18 cellular contexts compared by ENCODE assay signal in the genomic region with DNA sequence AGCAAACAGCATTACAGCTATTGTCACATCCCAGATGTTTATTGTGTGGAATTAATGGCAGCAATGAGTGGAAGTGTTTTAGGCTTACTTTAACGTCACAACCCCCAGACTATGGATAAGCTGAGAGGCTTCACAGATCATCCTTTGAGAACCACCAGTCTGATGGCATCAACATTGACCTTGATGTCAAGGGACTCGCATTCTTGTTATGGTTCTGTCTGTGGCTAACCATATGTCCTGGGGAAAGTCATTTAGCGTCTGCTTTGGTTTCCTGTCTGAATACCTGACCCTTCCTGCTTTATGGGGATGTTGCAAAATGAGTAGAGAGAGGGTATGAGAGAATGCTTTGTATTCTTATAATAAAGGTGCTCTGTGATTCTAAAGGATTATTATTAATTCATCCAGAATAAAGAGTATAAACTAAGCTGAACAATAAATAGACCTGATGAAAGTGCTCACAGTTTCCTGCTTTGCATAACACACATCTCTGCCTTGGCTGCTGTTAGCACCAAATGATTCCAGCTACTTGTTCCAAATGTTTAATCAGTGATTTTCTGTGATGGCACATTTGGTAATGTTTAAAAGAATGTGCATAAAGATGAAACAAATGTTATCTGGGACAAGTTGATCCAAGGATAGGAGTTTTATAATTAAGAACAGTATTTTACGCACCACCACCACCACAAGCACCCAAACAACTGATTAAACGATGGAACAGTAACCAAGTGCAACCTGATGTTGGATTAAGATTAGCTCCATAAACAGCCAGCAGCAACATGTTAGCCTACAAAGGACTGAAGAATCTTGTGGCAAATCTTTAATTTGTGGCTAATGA.
DNase-seq lines count a peak whose midpoint lies in the region; ATAC-seq, FAIRE-seq and TF ChIP-seq lines count a peak whose summit lies in the region.
"Had no signal": no experiment of that assay in that cellular context is flagged by ENCODE, and none has a peak within 500 bp of the region (broad histone marks: within the 10 kb centered on the region; RNA-seq: fewer than 3 reads in every experiment).

No MANE protein-coding gene starts in this region.

- H3K9me3 ChIP-seq in mucosa of descending colon, result no peaks in the 10 kb centered on the region
- H3K9me3 ChIP-seq: left ventricle myocardium inferior, neutrophil, Peyer's patch, upper lobe of right lung had no signal

- TF ChIP-seq CTCF in mucosa of descending colon (IDR thresholded peaks at IDR 0.05), result no peak

- H3K4me3 ChIP-seq in mucosa of descending colon, result no peak overlapping the region
- H3K4me3 ChIP-seq: coronary artery, left ventricle myocardium inferior, Peyer's patch, upper lobe of right lung had no signal

- no peaks in the 10 kb centered on the region for H3K36me3 ChIP-seq in mucosa of descending colon (ENCODE audit: low read depth)
- H3K36me3 ChIP-seq: left ventricle myocardium inferior, neutrophil, Peyer's patch, upper lobe of right lung had no signal

- DNase-seq in COLO829 (ENCODE audit: low spot score) (peak; percentile 58), NCI-H1048 (lab: John Stamatoyannopoulos, UW) (peak; percentile 60), dermis blood vessel endothelial cell (peak; percentile 23), mucosa of descending colon (no peak), SIG-M5 treated with dmso at 0.1 percent for 504 hours (lab: John Stamatoyannopoulos, UW; ENCODE audit: unreplicated experiment) (no peak), hepatic stellate cell (ENCODE audit: low spot score) (no peak), middle frontal gyrus (ENCODE audit: extremely low spot score, low spot score) (no peak), GM19239 (ENCODE audit: insufficient read length, low spot score) (no peak)
- DNase-seq: activated CD4-positive, alpha-beta memory T cell treated with anti-CD3 and anti-CD28 coated beads, Interleukin-2, amount 10 ng/mL, durations not matched to agents 7 days and 5 days; activated naive CD4-positive, alpha-beta T cell treated with anti-CD3 and anti-CD28 coated beads, Interleukin-2, amount 10 ng/mL, durations not matched to agents 7 days and 5 days; H9; left ventricle myocardium inferior; NCI-H1105 treated with DMSO at 0.1 percent for 48 hours; NCI-H345; Peyer's patch; upper lobe of right lung had no signal

- intact Hi-C loops in mucosa of descending colon (cut with DNase I, micrococcal nuclease), result no loop called here

- peak; percentile 25 for ATAC-seq in mucosa of descending colon
- ATAC-seq: upper lobe of right lung had no signal

- FAIRE-seq in GM19239 (lab: Jason Lieb, UNC), result no peak

- H3K4me1 ChIP-seq in mucosa of descending colon (ENCODE audit: low read depth), result peaks cover 5% of the 10 kb centered on the region
- H3K4me1 ChIP-seq: left ventricle myocardium inferior, Peyer's patch, upper lobe of right lung had no signal

Comparison
In these comparisons a context has a peak if more than half of its experiments do, and no peak if none do; other contexts are left out.
1. DNase-seq: peak in COLO829 (single experiment), NCI-H1048 (single experiment) and dermis blood vessel endothelial cell (single experiment); none in mucosa of descending colon (0 of 3), SIG-M5 treated with dmso at 0.1 percent for 504 hours (single experiment), hepatic stellate cell (single experiment), middle frontal gyrus (single experiment) and GM19239 (single experiment).